Comparison of ENCODE assay signal across 8 cellular contexts in the genomic region with DNA sequence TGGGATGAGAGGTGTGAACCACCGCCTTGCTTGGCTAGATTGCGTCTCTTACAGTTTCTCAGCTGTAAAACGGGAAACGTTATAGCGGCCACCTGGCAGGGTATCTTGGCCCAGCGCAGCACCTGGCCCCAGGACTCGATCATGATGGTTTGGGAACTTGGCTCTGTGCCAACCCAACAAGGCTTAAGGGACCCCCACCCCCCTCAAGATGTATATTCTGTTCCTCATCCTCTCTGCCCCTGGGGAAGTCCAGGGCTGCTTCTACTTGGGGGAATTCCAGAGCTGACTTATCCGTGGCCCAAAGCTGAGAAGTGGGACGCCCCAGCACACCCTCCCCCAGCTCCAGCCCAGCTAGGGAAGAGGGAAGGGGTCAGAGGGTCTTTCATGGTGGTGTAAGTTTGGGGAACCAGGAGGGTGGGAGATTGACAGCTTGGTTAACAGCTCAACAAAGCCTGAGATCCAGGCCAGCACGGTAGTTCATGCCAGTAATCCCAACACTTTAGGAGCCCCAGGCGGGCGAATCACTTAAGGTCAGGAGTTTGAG. TPM values are rescaled to one million over a fixed set of nuclear protein-coding genes. Genes with fewer than 3 reads are reported as not detected.
DNase-seq lines count a peak whose midpoint lies in the region; ATAC-seq and TF ChIP-seq lines count a peak whose summit lies in the region.

No MANE protein-coding gene starts in this region.

- DNase-seq in CD8-positive, alpha-beta memory T cell, result peak in 3 of 5 donors; percentile 28 to 68 (median 58)
- DNase-seq in PC-3 (no peak), osteoblast (ENCODE audit: insufficient read length, low spot score, missing footprints) (peak; percentile 58), GOT3 (lab: John Stamatoyannopoulos, UW) (no peak), NCI-H2227 (lab: John Stamatoyannopoulos, UW; ENCODE audit: unreplicated experiment) (no peak), HuH-7.5 (ENCODE audit: low spot score) (no peak)

- peaks cover 21% of the 10 kb centered on the region for H3K4me1 ChIP-seq in CD8-positive, alpha-beta memory T cell (ENCODE audit: insufficient read depth, low read length)
- peaks cover 23% of the 10 kb centered on the region for H3K4me1 ChIP-seq in PC-3 (ENCODE audit: insufficient read depth, low read length)
- H3K4me1 ChIP-seq in duodenal mucosa (ENCODE audit: control insufficient read depth in 1 of 2, insufficient read depth in 2 of 2, low read length in 2 of 2), result peaks cover 11 to 19% of the 10 kb centered on the region in 2 donors
- H3K4me1 ChIP-seq in osteoblast (ENCODE audit: insufficient read depth, low read length), result peaks cover 11% of the 10 kb centered on the region

- peak overlapping the region; percentile 76 for H3K4me3 ChIP-seq in CD8-positive, alpha-beta memory T cell (ENCODE audit: low read length)
- peak overlapping the region; percentile 64; the same call in 1 of the 2 replicates for H3K4me3 ChIP-seq in PC-3 (ENCODE audit: low read length)
- peak overlapping the region; percentile 60 to 71 for H3K4me3 ChIP-seq in duodenal mucosa (ENCODE audit: low read depth in 1 of 2, low read length in 2 of 2)
- peak overlapping the region; percentile 66 for H3K4me3 ChIP-seq in osteoblast (ENCODE audit: insufficient read depth, low read length)

- H3K36me3 Mint-ChIP-seq in CD8-positive, alpha-beta memory T cell, result peaks cover 0 to 13% (median 0%) of the 10 kb centered on the region in 3 donors

- H3K4me3 Mint-ChIP-seq in CD8-positive, alpha-beta memory T cell, result peak overlapping the region; percentile 83 to 94 (median 87)

- H3K9ac ChIP-seq in PC-3 (ENCODE audit: low read length) (no peak overlapping the region), duodenal mucosa (ENCODE audit: low read depth in 1 of 2, low read length in 2 of 2) (peak overlapping the region; percentile 44 to 57)

- peak overlapping the region; percentile 92 for H3K4me2 ChIP-seq in PC-3 (ENCODE audit: low read length)
- H3K4me2 ChIP-seq in osteoblast (ENCODE audit: insufficient read depth, low read length), result peak overlapping the region; percentile 74

- peaks cover 26 to 51% (median 31%) of the 10 kb centered on the region in 3 donors for H3K4me1 Mint-ChIP-seq in CD8-positive, alpha-beta memory T cell

- TSS peak; percentile 78 for BruUV-seq in PC-3 (replicated peaks; lab: Mats Ljungman, UMichigan)

- intact Hi-C loops in PC-3 (cut with micrococcal nuclease), result no loop called here

- H3K9me3 ChIP-seq in CD8-positive, alpha-beta memory T cell (ENCODE audit: low read length), result no peaks in the 10 kb centered on the region
- H3K9me3 ChIP-seq in PC-3 (ENCODE audit: low read length), result no peaks in the 10 kb centered on the region
- H3K9me3 ChIP-seq in duodenal mucosa (ENCODE audit: control insufficient read depth in 1 of 2, low read length in 2 of 2), result no peaks in the 10 kb centered on the region
- H3K9me3 ChIP-seq in osteoblast (ENCODE audit: low read depth, low read length), result no peaks in the 10 kb centered on the region

- H2AFZ ChIP-seq in PC-3 (ENCODE audit: low read length) (peak overlapping the region; percentile 93; the same call in 1 of the 2 replicates), osteoblast (ENCODE audit: low read length) (peak overlapping the region; percentile 25)

- POLR2A ChIA-PET in CD8-positive, alpha-beta memory T cell (lab: Charles Lee), result interaction anchor here (0.6 to 3.2 kb wide), 6 partner anchors 17 to 128 kb away, joined by 4 to 47 read pairs (median 7); partner anchors contain the start of genes ICAM4, ICAM5 and TYK2
- POLR2A ChIA-PET in PC-3 (lab: Charles Lee; ENCODE audit: unreplicated experiment), result interaction anchor here (0.6 to 0.8 kb wide), 2 partner anchors 61 to 109 kb away, joined by 4 to 6 read pairs; partner anchors contain the start of gene TYK2

- CTCF ChIA-PET in CD8-positive, alpha-beta memory T cell (lab: Charles Lee), result interaction anchor here (0.7 to 11.0 kb wide), 16 partner anchors 8 to 207 kb away, joined by 3 to 355 read pairs (median 5); partner anchors contain the start of genes ICAM5, RAVER1 and TYK2
- CTCF ChIA-PET in PC-3 (lab: Charles Lee), result interaction anchor here (1.2 to 3.2 kb wide), 3 partner anchors 11 to 121 kb away, joined by 3 to 62 read pairs (median 3); no protein-coding TSS in a partner anchor

- H4K20me1 ChIP-seq in PC-3 (ENCODE audit: low read length), result no peaks in the 10 kb centered on the region
- H4K20me1 ChIP-seq in osteoblast (ENCODE audit: insufficient read depth, low read length), result no peaks in the 10 kb centered on the region

- no peaks in the 10 kb centered on the region for H3K9me2 ChIP-seq in PC-3 (replicated peaks; ENCODE audit: low read length)

- peaks cover 0 to 2% of the 10 kb centered on the region in 2 donors for H3K27me3 Mint-ChIP-seq in CD8-positive, alpha-beta memory T cell

- H3K27ac ChIP-seq in CD8-positive, alpha-beta memory T cell (ENCODE audit: low read depth, low read length), result peak overlapping the region; percentile 87
- H3K27ac ChIP-seq in PC-3 (ENCODE audit: low read length), result no peak overlapping the region
- H3K27ac ChIP-seq in duodenal mucosa (ENCODE audit: low read depth, low read length), result peak overlapping the region; percentile 83
- H3K27ac ChIP-seq in osteoblast (ENCODE audit: low read depth, low read length), result no peak overlapping the region

- H3F3A ChIP-seq in PC-3 (ENCODE audit: low read length, unreplicated experiment), result no peaks in the 10 kb centered on the region

- no peaks in the 10 kb centered on the region for H3K9me3 Mint-ChIP-seq in CD8-positive, alpha-beta memory T cell

- H3K36me3 ChIP-seq in CD8-positive, alpha-beta memory T cell (ENCODE audit: insufficient read depth, low read length), result no peaks in the 10 kb centered on the region
- H3K36me3 ChIP-seq in PC-3 (ENCODE audit: low read depth, low read length), result no peaks in the 10 kb centered on the region
- peaks cover 0 to 4% of the 10 kb centered on the region in 2 donors for H3K36me3 ChIP-seq in duodenal mucosa (ENCODE audit: control insufficient read depth in 1 of 2, insufficient read depth in 2 of 2, low read length in 2 of 2)
- H3K36me3 ChIP-seq in osteoblast (ENCODE audit: insufficient read depth, low read length), result no peaks in the 10 kb centered on the region

- no peaks in the 10 kb centered on the region for H3K27me3 ChIP-seq in CD8-positive, alpha-beta memory T cell (ENCODE audit: insufficient read depth, low read length, poor library complexity, severe bottlenecking)
- no peaks in the 10 kb centered on the region for H3K27me3 ChIP-seq in PC-3 (ENCODE audit: low read length)
- peaks cover 9 to 16% of the 10 kb centered on the region in 2 donors for H3K27me3 ChIP-seq in duodenal mucosa (ENCODE audit: control insufficient read depth in 1 of 2, insufficient read depth in 2 of 2, low read length in 2 of 2)
- H3K27me3 ChIP-seq in osteoblast (ENCODE audit: insufficient read depth, low read length), result no peaks in the 10 kb centered on the region

- H3K79me2 ChIP-seq in PC-3 (ENCODE audit: low read length) (no peaks in the 10 kb centered on the region), osteoblast (ENCODE audit: insufficient read depth, low read length) (no peaks in the 10 kb centered on the region)

- ATAC-seq in GM21381 (IDR thresholded peaks at IDR 0.05; ENCODE audit: unreplicated experiment) (peak; percentile 21), PC-3 (no peak)

- TF ChIP-seq CTCF in PC-3 (conservative IDR thresholded peaks at IDR 0.05; ENCODE audit: low read depth, low read length), result no peak
- no peak for TF ChIP-seq CTCF in osteoblast (IDR thresholded peaks at IDR 0.05; ENCODE audit: extremely low read depth, low read depth, low read length)

- H3K27ac Mint-ChIP-seq in CD8-positive, alpha-beta memory T cell, result peak overlapping the region; percentile 90 to 99 (median 95)

RNA-seq across cellular contexts. Expression of gene ICAM1, which starts 0.7 kb away (rescaled TPM):
- 10 to 100 TPM; 65.8 to 66.8 TPM for total RNA-seq in CD8-positive, alpha-beta memory T cell
- polyA plus RNA-seq in CD8-positive, alpha-beta memory T cell, result 13.1 TPM
- total RNA-seq in PC-3 (2014; rRNA removed) (9.4 and 15.3 TPM in 2 replicates), osteoblast (25.6 and 35.5 TPM in 2 replicates)

RNA-seq across cellular contexts. Expression of gene ICAM4, which starts 15.1 kb away (rescaled TPM):
- total RNA-seq in CD8-positive, alpha-beta memory T cell, result under 1 TPM; 0.15 to 0.33 TPM
- polyA plus RNA-seq in CD8-positive, alpha-beta memory T cell, result 0.95 TPM
- total RNA-seq in PC-3 (2014; rRNA removed), result not detected in 2 replicates
- under 0.01 and 0.29 TPM in 2 replicates for total RNA-seq in osteoblast

RNA-seq across cellular contexts. Expression of gene ICAM5, which starts 18.1 kb away (rescaled TPM):
- 1 to 10 TPM; 1.8 to 2.0 TPM for total RNA-seq in CD8-positive, alpha-beta memory T cell
- not detected for polyA plus RNA-seq in CD8-positive, alpha-beta memory T cell
- total RNA-seq in PC-3 (2014; rRNA removed) (1.8 and 2.0 TPM in 2 replicates), osteoblast (under 0.01 TPM in 1 of 2 replicates, not detected in the other)

RNA-seq across cellular contexts. Expression of gene MRPL4, which starts 19.6 kb away (rescaled TPM):
- total RNA-seq in CD8-positive, alpha-beta memory T cell, result 100 to 1,000 TPM; 149 to 152 TPM
- 42.8 TPM for polyA plus RNA-seq in CD8-positive, alpha-beta memory T cell
- total RNA-seq in PC-3 (2014; rRNA removed) (336 and 427 TPM in 2 replicates), osteoblast (37.1 and 37.3 TPM in 2 replicates)

RNA-seq across cellular contexts. Expression of gene ZGLP1, which starts 38.0 kb away (rescaled TPM):
- total RNA-seq in CD8-positive, alpha-beta memory T cell, result 1 to 10 TPM; 5.6 to 7.3 TPM
- 0.56 TPM for polyA plus RNA-seq in CD8-positive, alpha-beta memory T cell
- total RNA-seq in PC-3 (2014; rRNA removed) (1.4 and 1.8 TPM in 2 replicates), osteoblast (0.59 and 0.72 TPM in 2 replicates)

Comparison
In these comparisons a context has a peak if more than half of its experiments do, and no peak if none do; other contexts are left out.
1. DNase-seq: peak in CD8-positive, alpha-beta memory T cell (3 of 5) and osteoblast (single experiment); none in PC-3 (single experiment), GOT3 (single experiment), NCI-H2227 (single experiment) and HuH-7.5 (single experiment).
2. H3K27ac ChIP-seq: peak in CD8-positive, alpha-beta memory T cell (single experiment) and duodenal mucosa (single experiment); none in PC-3 (single experiment) and osteoblast (single experiment).
3. Peak in every context shown above with its lines, with median percentiles within 50 percentile points of each other: H3K4me3 ChIP-seq.